Comparison of ENCODE assay signal across 1 cellular context in the genomic region with DNA sequence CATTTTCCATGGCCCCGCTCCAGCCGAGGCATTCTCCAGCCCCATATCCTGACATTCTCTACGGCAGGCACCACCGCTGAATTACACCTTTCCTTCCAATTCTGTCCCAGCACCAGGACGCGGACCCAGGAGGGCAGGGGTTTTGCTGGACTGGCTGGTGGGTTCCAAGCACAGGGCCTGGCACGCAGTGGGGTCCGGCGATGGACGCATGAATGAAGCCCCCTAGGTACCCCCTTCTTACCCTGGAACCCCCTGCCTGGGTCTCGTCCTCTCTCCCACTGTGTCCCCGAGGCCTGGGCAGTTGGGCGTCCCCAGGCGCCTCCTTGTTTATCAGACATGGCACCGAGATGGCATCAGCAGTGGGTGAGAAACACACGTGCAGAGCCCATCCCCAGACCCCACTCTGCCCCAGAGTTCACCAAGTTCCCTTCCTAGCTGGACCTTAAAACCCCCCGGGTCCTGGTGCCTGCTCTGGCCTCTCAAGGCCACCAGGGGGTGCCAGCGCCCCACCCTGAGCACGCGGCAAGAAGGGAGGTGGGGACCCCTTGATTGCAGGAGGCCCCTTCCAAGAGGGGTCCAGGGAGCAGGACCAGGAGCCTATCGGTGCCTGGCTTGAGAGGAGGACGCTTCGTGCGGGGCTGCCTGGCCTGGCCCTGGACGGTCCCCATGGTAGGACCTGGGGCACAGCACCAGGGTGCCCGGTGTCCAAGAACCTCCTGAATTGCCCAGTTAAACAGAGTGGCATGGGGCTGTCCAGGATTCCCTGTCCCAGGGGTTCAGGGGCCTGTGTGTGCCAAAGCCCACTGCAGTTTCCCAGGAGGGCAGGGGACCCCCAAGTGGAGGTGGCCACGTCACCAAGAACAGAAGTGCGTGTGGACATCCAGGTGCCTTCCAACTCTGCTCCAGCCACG.
TF ChIP-seq lines count a peak whose summit lies in the region.

No MANE protein-coding gene starts in this region.

TF ChIP-seq in HCT116, 20 proteins besides CTCF, POLR2A, EP300 and RAD21 (continued from another document):
- TF ChIP-seq, protein P1, sequence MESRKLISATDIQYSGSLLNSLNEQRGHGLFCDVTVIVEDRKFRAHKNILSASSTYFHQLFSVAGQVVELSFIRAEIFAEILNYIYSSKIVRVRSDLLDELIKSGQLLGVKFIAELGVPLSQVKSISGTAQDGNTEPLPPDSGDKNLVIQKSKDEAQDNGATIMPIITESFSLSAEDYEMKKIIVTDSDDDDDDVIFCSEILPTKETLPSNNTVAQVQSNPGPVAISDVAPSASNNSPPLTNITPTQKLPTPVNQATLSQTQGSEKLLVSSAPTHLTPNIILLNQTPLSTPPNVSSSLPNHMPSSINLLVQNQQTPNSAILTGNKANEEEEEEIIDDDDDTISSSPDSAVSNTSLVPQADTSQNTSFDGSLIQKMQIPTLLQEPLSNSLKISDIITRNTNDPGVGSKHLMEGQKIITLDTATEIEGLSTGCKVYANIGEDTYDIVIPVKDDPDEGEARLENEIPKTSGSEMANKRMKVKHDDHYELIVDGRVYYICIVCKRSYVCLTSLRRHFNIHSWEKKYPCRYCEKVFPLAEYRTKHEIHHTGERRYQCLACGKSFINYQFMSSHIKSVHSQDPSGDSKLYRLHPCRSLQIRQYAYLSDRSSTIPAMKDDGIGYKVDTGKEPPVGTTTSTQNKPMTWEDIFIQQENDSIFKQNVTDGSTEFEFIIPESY (IDR thresholded peaks at IDR 0.05; ENCODE audit: extremely low read depth, insufficient replicate concordance, low read length) = no peak
- TF ChIP-seq EZH2phosphoT487 (IDR thresholded peaks at IDR 0.05; ENCODE audit: borderline replicate concordance) = no peak
- no peak for TF ChIP-seq EZH2 (IDR thresholded peaks at IDR 0.05)
- TF ChIP-seq TCF7L2 (IDR thresholded peaks at IDR 0.05; ENCODE audit: borderline replicate concordance, extremely low read depth, insufficient read depth, insufficient read length) = no peak
- TF ChIP-seq, protein P2, sequence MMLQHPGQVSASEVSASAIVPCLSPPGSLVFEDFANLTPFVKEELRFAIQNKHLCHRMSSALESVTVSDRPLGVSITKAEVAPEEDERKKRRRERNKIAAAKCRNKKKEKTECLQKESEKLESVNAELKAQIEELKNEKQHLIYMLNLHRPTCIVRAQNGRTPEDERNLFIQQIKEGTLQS (IDR thresholded peaks at IDR 0.05) = no peak
- TF ChIP-seq EGR1 (IDR thresholded peaks at IDR 0.05; ENCODE audit: low read depth) = no peak
- no peak for TF ChIP-seq SRF (IDR thresholded peaks at IDR 0.05; ENCODE audit: low read depth)
- no peak for TF ChIP-seq ELF1 (IDR thresholded peaks at IDR 0.05; ENCODE audit: borderline replicate concordance, low read depth)
- no peak for TF ChIP-seq ZFX (IDR thresholded peaks at IDR 0.05)
- no peak for TF ChIP-seq YY1 (IDR thresholded peaks at IDR 0.05; ENCODE audit: extremely low read depth, insufficient replicate concordance, low read depth, low read length)
TF ChIP-seq in HCT116: peak in this region for 0.
